In genomic region chrX:111616786-111617185, GRCh38 we compare ENCODE assay signal across 11 cellular contexts.
"Had no signal": no experiment of that assay in that cellular context is flagged by ENCODE, and none has a peak within 500 bp of the region (broad histone marks: within the 10 kb centered on the region; RNA-seq: fewer than 3 reads in every experiment).

No MANE protein-coding gene starts in this region.

- H3K4me3 ChIP-seq: GM23248, GM23338, HAP-1 had no signal

- ATAC-seq: GM23338, HCT116 had no signal

- H3K36me3 ChIP-seq: HAP-1 had no signal

- H3K4me1 ChIP-seq: HAP-1 had no signal

- H3K9ac ChIP-seq: GM23248 had no signal

- DNase-seq: GM23248, GOT3, H7, H9, HCEC 1CT, HFFc6 had no signal

- H3K27ac Mint-ChIP-seq: GM23338, H9, HFFc6 had no signal

- H2AFZ ChIP-seq: GM23248, GM23338 had no signal

- H3K4me3 Mint-ChIP-seq: GM23338, H9, HFFc6 had no signal

- H3K9me3 Mint-ChIP-seq: HFFc6 had no signal

- FAIRE-seq: H1, H54 had no signal

- H3K9me3 ChIP-seq: HAP-1 had no signal

- H3K27ac ChIP-seq: GM23248 had no signal

- H3K4me2 ChIP-seq: GM23338 had no signal
